ENCODE assay signal across 17 cellular contexts in genomic region chr9:126487856-126488255, GRCh38.
"Had no signal": no experiment of that assay in that cellular context is flagged by ENCODE, and none has a peak within 500 bp of the region (broad histone marks: within the 10 kb centered on the region; RNA-seq: fewer than 3 reads in every experiment).

No MANE protein-coding gene starts in this region.

- H3K9me3 ChIP-seq: colonic mucosa, esophagus squamous epithelium, gastroesophageal sphincter, mucosa of descending colon, right atrium auricular region, suprapubic skin, thyroid gland, upper lobe of left lung, vagina had no signal

- H3K9me3 Mint-ChIP-seq: naive thymus-derived CD8-positive, alpha-beta T cell had no signal

- H3K36me3 ChIP-seq: colonic mucosa, right atrium auricular region, vagina had no signal

- ATAC-seq: mucosa of descending colon; naive thymus-derived CD8-positive, alpha-beta T cell; stimulated activated naive CD8-positive, alpha-beta T cell treated with anti-CD3 and anti-CD28 coated beads, Interleukin-15, Interleukin-2, amounts not matched to agents 100 U/mL and 50 U/mL, for 24 hours had no signal

- H3K27me3 ChIP-seq: colonic mucosa, esophagus squamous epithelium, gastroesophageal sphincter, right atrium auricular region, suprapubic skin, thyroid gland, upper lobe of left lung, vagina had no signal

- H3K4me3 Mint-ChIP-seq: naive thymus-derived CD8-positive, alpha-beta T cell had no signal

- H3K4me1 ChIP-seq: colonic mucosa, esophagus squamous epithelium, right atrium auricular region, thyroid gland, vagina had no signal

- DNase-seq: cerebellar nuclear complex; colonic mucosa; esophagus squamous epithelium; foreskin fibroblast; glutamatergic neuron; mucosa of descending colon; naive thymus-derived CD8-positive, alpha-beta T cell; occipital lobe; small intestine; stimulated activated CD4-positive, alpha-beta T cell treated with anti-CD3 and anti-CD28 coated beads, Interleukin-2, amount 100 ng/mL, for 48 hours; stimulated activated naive CD8-positive, alpha-beta T cell treated with anti-CD3 and anti-CD28 coated beads, Interleukin-15, Interleukin-2, amounts not matched to agents 100 U/mL and 50 U/mL, for 24 hours; thyroid gland had no signal

- H3K27ac ChIP-seq: colonic mucosa, esophagus squamous epithelium, gastroesophageal sphincter, right atrium auricular region, suprapubic skin, thyroid gland, vagina had no signal

- H3K4me3 ChIP-seq: colonic mucosa, esophagus squamous epithelium, gastroesophageal sphincter, mucosa of descending colon, right atrium auricular region, suprapubic skin, thyroid gland, upper lobe of left lung, vagina had no signal
